In the genomic region with DNA sequence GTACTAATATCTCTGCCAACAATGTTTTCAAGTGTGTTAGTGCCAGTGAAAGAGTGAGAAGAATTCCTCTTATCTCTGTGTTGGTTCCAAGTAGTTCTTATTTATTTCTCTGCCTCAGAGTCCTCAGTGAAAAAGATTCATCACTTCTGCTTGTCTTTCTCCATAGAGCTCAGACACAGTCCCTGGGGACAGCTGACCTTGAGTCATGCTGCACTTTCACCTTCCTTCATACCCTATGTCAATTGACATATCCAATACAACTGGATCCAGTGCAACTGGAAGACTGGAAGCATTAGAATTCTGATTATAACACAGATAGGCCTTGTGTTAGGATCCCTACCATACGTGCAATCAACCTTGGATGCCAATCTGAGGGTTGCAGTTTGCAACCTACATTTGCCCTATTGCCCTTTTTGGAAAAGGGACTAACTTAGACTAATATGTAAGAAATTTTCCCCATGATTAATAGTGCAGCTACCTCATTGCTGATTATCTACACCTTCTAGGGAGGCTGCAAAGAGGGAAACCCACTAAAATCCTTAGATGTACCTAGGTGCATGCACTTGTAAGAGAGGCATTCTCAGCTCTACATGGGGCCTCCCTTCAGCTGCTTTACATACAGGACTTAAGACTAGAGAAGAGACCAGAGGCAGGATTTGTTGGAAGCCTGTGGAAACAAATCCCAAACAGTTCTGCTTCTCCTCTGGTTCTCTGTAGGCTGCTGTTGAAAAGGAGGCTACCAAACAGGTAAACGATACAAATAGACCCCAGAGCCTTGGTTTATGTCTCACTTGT, we compare ENCODE assay signal across 24 cellular contexts.
"Had no signal": no experiment of that assay in that cellular context is flagged by ENCODE, and none has a peak within 500 bp of the region (broad histone marks: within the 10 kb centered on the region; RNA-seq: fewer than 3 reads in every experiment).

No MANE protein-coding gene starts in this region.

- H3K4me1 ChIP-seq: body of pancreas, foreskin keratinocyte, uterus had no signal

- FAIRE-seq: TTC549 had no signal

- H3K27ac Mint-ChIP-seq: activated B cell treated with CpG ODN at 0.5 μM for 24 hours; activated CD4-positive, alpha-beta memory T cell treated with anti-CD3 and anti-CD28 coated beads, Interleukin-2, amount 10 ng/mL, durations not matched to agents 7 days and 5 days; activated CD8-positive, alpha-beta memory T cell treated with anti-CD3 and anti-CD28 coated beads, Interleukin-2, amount 10 ng/mL, durations not matched to agents 7 days and 5 days; activated naive CD8-positive, alpha-beta T cell treated with anti-CD3 and anti-CD28 coated beads, Interleukin-2, amount 10 ng/mL, durations not matched to agents 7 days and 5 days; activated T-helper 17 cell treated with anti-CD3 and anti-CD28 coated beads, Interleukin-2, amount 50 U/mL, for 72 hours; natural killer cell had no signal

- H3K4me3 ChIP-seq: body of pancreas, lung, tibial artery, uterus had no signal

- H3K27me3 ChIP-seq: body of pancreas, foreskin keratinocyte, tibial artery, uterus had no signal

- ATAC-seq: activated CD8-positive, alpha-beta memory T cell treated with anti-CD3 and anti-CD28 coated beads, Interleukin-2, amount 10 ng/mL, durations not matched to agents 7 days and 5 days; activated T-helper 17 cell treated with anti-CD3 and anti-CD28 coated beads, Interleukin-2, amount 50 U/mL, for 72 hours; body of pancreas; foreskin keratinocyte; left colon; natural killer cell had no signal

- H3K27ac ChIP-seq: body of pancreas, epithelial cell of prostate, foreskin keratinocyte, tibial artery, uterus had no signal

- DNase-seq: activated B cell treated with CpG ODN at 0.5 μM for 24 hours; activated CD4-positive, alpha-beta memory T cell treated with anti-CD3 and anti-CD28 coated beads, Interleukin-2, amount 10 ng/mL, durations not matched to agents 7 days and 5 days; activated CD4-positive, alpha-beta T cell treated with anti-CD3 and anti-CD28 coated beads for 4 hours; activated CD8-positive, alpha-beta memory T cell treated with anti-CD3 and anti-CD28 coated beads, Interleukin-2, amount 10 ng/mL, durations not matched to agents 7 days and 5 days; activated naive CD4-positive, alpha-beta T cell treated with Interleukin-2 at 50 U/mL for 16 hours; activated naive CD8-positive, alpha-beta T cell treated with anti-CD3 and anti-CD28 coated beads, Interleukin-2, amount 10 ng/mL, durations not matched to agents 7 days and 5 days; amygdala; body of pancreas; foreskin keratinocyte; glutamatergic neuron; hippocampal formation; islet precursor cell; left colon; natural killer cell; nucleus accumbens; posterior cingulate gyrus; stimulated activated CD4-positive, alpha-beta T cell treated with anti-CD3 and anti-CD28 coated beads, Interleukin-1b, Interleukin-23, amount 100 ng/mL, for 48 hours; stimulated activated naive CD4-positive, alpha-beta T cell treated with Interleukin-2 at 50 U/mL for 16 hours; tibial artery; uterus had no signal

- H3K4me1 Mint-ChIP-seq: activated CD4-positive, alpha-beta memory T cell treated with anti-CD3 and anti-CD28 coated beads, Interleukin-2, amount 10 ng/mL, durations not matched to agents 7 days and 5 days; activated T-helper 17 cell treated with anti-CD3 and anti-CD28 coated beads, Interleukin-2, amount 50 U/mL, for 72 hours had no signal

- H3K4me3 Mint-ChIP-seq: activated B cell treated with CpG ODN at 0.5 μM for 24 hours; activated CD4-positive, alpha-beta memory T cell treated with anti-CD3 and anti-CD28 coated beads, Interleukin-2, amount 10 ng/mL, durations not matched to agents 7 days and 5 days; activated CD8-positive, alpha-beta memory T cell treated with anti-CD3 and anti-CD28 coated beads, Interleukin-2, amount 10 ng/mL, durations not matched to agents 7 days and 5 days; activated naive CD8-positive, alpha-beta T cell treated with anti-CD3 and anti-CD28 coated beads, Interleukin-2, amount 10 ng/mL, durations not matched to agents 7 days and 5 days; activated T-helper 17 cell treated with anti-CD3 and anti-CD28 coated beads, Interleukin-2, amount 50 U/mL, for 72 hours; natural killer cell had no signal

- H3K9me3 Mint-ChIP-seq: activated B cell treated with CpG ODN at 0.5 μM for 24 hours; activated CD4-positive, alpha-beta memory T cell treated with anti-CD3 and anti-CD28 coated beads, Interleukin-2, amount 10 ng/mL, durations not matched to agents 7 days and 5 days; natural killer cell had no signal

- H3K36me3 ChIP-seq: uterus had no signal

- H3K27me3 Mint-ChIP-seq: activated B cell treated with CpG ODN at 0.5 μM for 24 hours; activated T-helper 17 cell treated with anti-CD3 and anti-CD28 coated beads, Interleukin-2, amount 50 U/mL, for 72 hours had no signal

- H3K9me3 ChIP-seq: body of pancreas, tibial artery, uterus had no signal
